Comparison of ENCODE assay signal across 21 cellular contexts in genomic region chr4:3466691-3467600, GRCh38. TPM values are rescaled to one million over a fixed set of nuclear protein-coding genes. Genes with fewer than 3 reads are reported as not detected.
DNase-seq lines count a peak whose midpoint lies in the region; ATAC-seq and TF ChIP-seq lines count a peak whose summit lies in the region.
"Had no signal": no experiment of that assay in that cellular context is flagged by ENCODE, and none has a peak within 500 bp of the region (broad histone marks: within the 10 kb centered on the region; RNA-seq: fewer than 3 reads in every experiment).

No MANE protein-coding gene starts in this region.

- H3K4me1 Mint-ChIP-seq in WTC11 = no peaks in the 10 kb centered on the region
- H3K4me1 Mint-ChIP-seq in nephron progenitor cell = peaks cover 41% of the 10 kb centered on the region
- H3K4me1 Mint-ChIP-seq in type B pancreatic cell (ENCODE audit: unreplicated experiment) = no peaks in the 10 kb centered on the region
- H3K4me1 Mint-ChIP-seq: B cell had no signal

- H3K27ac Mint-ChIP-seq in WTC11 (no peak overlapping the region), nephron progenitor cell (no peak overlapping the region), type B pancreatic cell (no peak overlapping the region)
- H3K27ac Mint-ChIP-seq: B cell; CD4-positive, alpha-beta T cell; HFFc6 had no signal

- DNase-seq in WTC11 (ENCODE audit: low spot score) (no peak), left cardiac atrium (peak; percentile 18), nephron progenitor cell (peak; percentile 10), type B pancreatic cell (ENCODE audit: extremely low spot score, unreplicated experiment) (no peak), GM10248 (ENCODE audit: extremely low spot score) (no peak), NCI-H1105 (lab: John Stamatoyannopoulos, UW) (no peak), NCI-H446 treated with DMSO at 0.1 percent for 48 hours (lab: John Stamatoyannopoulos, UW) (no peak)
- DNase-seq: ACHN; Calu3; CD4-positive, alpha-beta T cell; DMS79; HFFc6; Karpas-422; MM.1S; NCI-H1930; NCI-H2171 treated with DMSO at 0.1 percent for 48 hours; NCI-H510A; NCI-H82; SIG-M5 had no signal

- POLR2A ChIA-PET in WTC11 (lab: Charles Lee) (no interaction called here), GM10248 (lab: Yijun Ruan, JAX) (no interaction called here)

- H3K9me3 Mint-ChIP-seq in WTC11 (no peaks in the 10 kb centered on the region), nephron progenitor cell (no peaks in the 10 kb centered on the region), type B pancreatic cell (no peaks in the 10 kb centered on the region)
- H3K9me3 Mint-ChIP-seq: CD4-positive, alpha-beta T cell; HFFc6 had no signal

- no peak for TF ChIP-seq CTCF in WTC11 (IDR thresholded peaks at IDR 0.05)
- no peak for TF ChIP-seq CTCF in nephron progenitor cell (IDR thresholded peaks at IDR 0.05)
- TF ChIP-seq CTCF in type B pancreatic cell (conservative IDR thresholded peaks at IDR 0.05) = peak; percentile 11
- no peak for TF ChIP-seq CTCF in GM10248 (IDR thresholded peaks at IDR 0.05; ENCODE audit: control extremely low read depth, extremely low read depth, low read depth, missing control alignments)

- CTCF ChIA-PET in WTC11 (lab: Charles Lee) (interaction anchor here (0.6 to 1.9 kb wide), 16 partner anchors 13 to 274 kb away, joined by 3 to 42 read pairs (median 4); no protein-coding TSS in a partner anchor), GM10248 (lab: Yijun Ruan, JAX) (interaction anchor here (1.1 to 1.3 kb wide), 2 partner anchors 13 to 14 kb away, joined by 5 to 7 read pairs; no protein-coding TSS in a partner anchor)

- H3K4me3 Mint-ChIP-seq in WTC11 = no peak overlapping the region
- no peak overlapping the region for H3K4me3 Mint-ChIP-seq in nephron progenitor cell
- no peak overlapping the region for H3K4me3 Mint-ChIP-seq in type B pancreatic cell
- H3K4me3 Mint-ChIP-seq: B cell; CD4-positive, alpha-beta T cell; HFFc6 had no signal

- H3K27me3 Mint-ChIP-seq in WTC11 (ENCODE audit: low read depth) = peaks cover 42% of the 10 kb centered on the region
- H3K27me3 Mint-ChIP-seq in nephron progenitor cell (ENCODE audit: low read depth, poor library complexity) = peaks cover 14% of the 10 kb centered on the region
- H3K27me3 Mint-ChIP-seq in type B pancreatic cell = peaks cover 11% of the 10 kb centered on the region

- ATAC-seq in WTC11 (no peak), left cardiac atrium (peak; percentile 10 to 15)

- no peaks in the 10 kb centered on the region for H3K36me3 Mint-ChIP-seq in WTC11
- H3K36me3 Mint-ChIP-seq in nephron progenitor cell (ENCODE audit: low read depth) = no peaks in the 10 kb centered on the region
- H3K36me3 Mint-ChIP-seq in type B pancreatic cell = no peaks in the 10 kb centered on the region

- intact Hi-C loops in left cardiac atrium (cut with DNase I) = no loop called here

TF ChIP-seq in WTC11, 78 proteins besides CTCF, POLR2A, EP300 and RAD21:
- TF ChIP-seq MXD4 (CRISPR knock-in tag; IDR thresholded peaks at IDR 0.05; ENCODE audit: borderline replicate concordance) (no peak), ESRRA (CRISPR knock-in tag; IDR thresholded peaks at IDR 0.05; ENCODE audit: borderline replicate concordance) (peak; percentile 60; the same call in 1 of the 2 replicates)

RNA-seq across cellular contexts. Expression of gene DOK7, which starts 3.8 kb away (rescaled TPM):
- total RNA-seq in WTC11 (2021) (0.22 to 0.46 TPM (median 0.44 TPM) in 3 replicates), left cardiac atrium (10 to 100 TPM; 21.5 to 38.2 TPM), type B pancreatic cell (ENCODE audit: low replicate concordance) (0.55 and 0.72 TPM in 2 replicates)
- total RNA-seq: CD4-positive, alpha-beta T cell; G401; HFFc6 had no signal

RNA-seq across cellular contexts. Expression of gene HGFAC, which starts 25.2 kb away (rescaled TPM):
- total RNA-seq in WTC11 (2021) = 0.20 to 0.76 TPM (median 0.48 TPM) in 3 replicates
- total RNA-seq in left cardiac atrium = under 1 TPM; 0.34 to 0.38 TPM
- total RNA-seq in type B pancreatic cell (ENCODE audit: low replicate concordance) = 1.2 and 2.4 TPM in 2 replicates
- total RNA-seq: B cell, Calu3, G401 had no signal

Comparison
In these comparisons a context has a peak if more than half of its experiments do, and no peak if none do; other contexts are left out.
1. DNase-seq: peak in left cardiac atrium (single experiment) and nephron progenitor cell (single experiment); none in WTC11 (single experiment), type B pancreatic cell (single experiment), GM10248 (single experiment), NCI-H1105 (single experiment) and NCI-H446 treated with DMSO at 0.1 percent for 48 hours (single experiment).
2. RNA of gene DOK7, which starts 3.8 kb away (total RNA-seq): 21.5 to 38.2 TPM in left cardiac atrium; 0.55 to 0.72 TPM in type B pancreatic cell and 0.22 to 0.46 TPM in WTC11; every median in the first group is over 10 times any median in the second.